Comparison of ENCODE assay signal across 9 cellular contexts in the genomic region with DNA sequence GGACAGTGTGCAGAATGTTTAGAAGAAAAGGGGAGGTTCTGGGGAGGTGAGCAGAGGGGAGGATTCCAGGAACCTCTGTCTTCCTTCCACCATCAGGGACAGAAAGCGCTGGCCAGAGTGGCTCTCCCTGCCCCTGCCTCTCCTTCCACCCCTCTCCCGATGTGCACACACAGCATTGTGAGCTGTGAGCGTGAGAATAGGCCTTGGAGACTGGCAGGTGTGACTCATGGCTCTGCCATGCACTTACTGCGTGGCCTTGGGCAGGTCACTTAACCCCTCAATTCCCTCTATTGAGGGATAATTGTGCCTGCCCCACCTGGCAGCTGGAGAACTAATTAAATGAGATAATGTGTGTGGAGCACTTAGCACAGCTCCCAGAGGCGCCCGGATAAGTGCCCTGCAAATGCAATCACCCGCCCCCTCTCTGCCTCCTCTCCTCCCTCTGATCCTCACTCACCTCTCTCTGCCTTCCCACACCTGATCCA.
DNase-seq lines count a peak whose midpoint lies in the region; ATAC-seq and TF ChIP-seq lines count a peak whose summit lies in the region.
"Had no signal": no experiment of that assay in that cellular context is flagged by ENCODE, and none has a peak within 500 bp of the region (broad histone marks: within the 10 kb centered on the region; RNA-seq: fewer than 3 reads in every experiment).

No MANE protein-coding gene starts in this region.

- no peak for TF ChIP-seq CTCF in choroid plexus epithelial cell (conservative IDR thresholded peaks at IDR 0.05; ENCODE audit: low read depth, low read length)

- peak overlapping the region; percentile 33 for H2BK15ac ChIP-seq in mesenchymal stem cell (ENCODE audit: low read depth, poor library complexity, severe bottlenecking)

- H3K4me1 ChIP-seq in ACC112 (ENCODE audit: control insufficient read depth, insufficient read depth, low read length, unreplicated experiment), result peaks cover 71% of the 10 kb centered on the region
- peaks cover 87% of the 10 kb centered on the region for H3K4me1 ChIP-seq in mesenchymal stem cell (ENCODE audit: control insufficient read depth, insufficient read depth, low read depth, low read length)

- peak overlapping the region; percentile 9 for H2BK120ac ChIP-seq in mesenchymal stem cell (ENCODE audit: low read depth, low read length)

- peaks cover 27% of the 10 kb centered on the region for H3K79me1 ChIP-seq in mesenchymal stem cell (replicated peaks; ENCODE audit: low read length, poor library complexity, severe bottlenecking)

- WGBS in mesenchymal stem cell, result 0% methylated on average over 4 of the region's 7 CpGs

- H3K4me3 ChIP-seq in ACC112 (ENCODE audit: low read depth, low read length) (no peak overlapping the region), choroid plexus epithelial cell (ENCODE audit: low read depth, low read length) (no peak overlapping the region), mesenchymal stem cell (ENCODE audit: insufficient read depth in 1 of 2, low read depth in 1 of 2, low read length in 2 of 2) (no peak overlapping the region)

- H3K14ac ChIP-seq in mesenchymal stem cell (ENCODE audit: low read length in 2 of 2), result peak overlapping the region in 1 of 2 experiments; percentile 39

- H3K79me2 ChIP-seq in ACC112 (ENCODE audit: control insufficient read depth, insufficient read depth, low read length, unreplicated experiment), result no peaks in the 10 kb centered on the region

- peak overlapping the region; percentile 15 to 33 for H3K4ac ChIP-seq in mesenchymal stem cell (ENCODE audit: low read depth in 1 of 2, low read length in 2 of 2)

- no peak overlapping the region for H2BK5ac ChIP-seq in mesenchymal stem cell (ENCODE audit: low read depth, low read length, poor library complexity, severe bottlenecking)

- H3K4me2 ChIP-seq in mesenchymal stem cell (ENCODE audit: low read length, poor library complexity, severe bottlenecking), result no peak overlapping the region

- H3K23ac ChIP-seq in mesenchymal stem cell (ENCODE audit: low read length in 2 of 2), result peak overlapping the region in 1 of 2 experiments; percentile 5

- H3K36me3 ChIP-seq in ACC112 (ENCODE audit: insufficient read depth, low read length) (no peaks in the 10 kb centered on the region), mesenchymal stem cell (ENCODE audit: control insufficient read depth in 1 of 2, insufficient read depth in 2 of 2, low read depth in 1 of 2, low read length in 2 of 2) (peaks cover 58% of the 10 kb centered on the region in 2 experiments)

- H3K27me3 ChIP-seq in ACC112 (ENCODE audit: insufficient read depth, low read length), result no peaks in the 10 kb centered on the region
- no peaks in the 10 kb centered on the region for H3K27me3 ChIP-seq in mesenchymal stem cell (ENCODE audit: control insufficient read depth in 1 of 2, insufficient read depth in 1 of 2, low read length in 2 of 2)

- H2AFZ ChIP-seq in ACC112 (ENCODE audit: low read length, unreplicated experiment), result no peak overlapping the region
- H2AFZ ChIP-seq in mesenchymal stem cell (ENCODE audit: low read depth, low read length), result no peak overlapping the region

- DNase-seq in NCI-H1436 (lab: John Stamatoyannopoulos, UW), result peak; percentile 76
- peak; percentile 68 for DNase-seq in choroid plexus epithelial cell (ENCODE audit: low read depth)
- DNase-seq in mesenchymal stem cell, result peak; percentile 95
- DNase-seq in anterior cingulate cortex (lab: John Stamatoyannopoulos, UW), result no peak
- no peak for DNase-seq in NK-92 treated with Interleukin-12 subunit alpha and Interleukin-12 subunit beta, amount 100 ng/mL, for 24 hours (lab: John Stamatoyannopoulos, UW)
- DNase-seq: DMS153 had no signal

- H3K27ac ChIP-seq in ACC112 (ENCODE audit: low read depth, low read length) (peak overlapping the region; percentile 69), mesenchymal stem cell (ENCODE audit: low read length, poor library complexity, severe bottlenecking) (peak overlapping the region; percentile 87)

- peak overlapping the region; percentile 29 for H2AK5ac ChIP-seq in mesenchymal stem cell (ENCODE audit: low read length, severe bottlenecking)

- peak overlapping the region; percentile 63 to 69 for H2BK12ac ChIP-seq in mesenchymal stem cell (ENCODE audit: low read length in 2 of 2)

- H3K9me3 ChIP-seq in mesenchymal stem cell (ENCODE audit: control insufficient read depth, low read length), result no peaks in the 10 kb centered on the region

- H4K8ac ChIP-seq in mesenchymal stem cell (ENCODE audit: low read length), result peak overlapping the region; percentile 78

- peak overlapping the region; percentile 23 to 92 for H3K18ac ChIP-seq in mesenchymal stem cell (ENCODE audit: low read depth in 1 of 2, low read length in 2 of 2)

- H3K9ac ChIP-seq in mesenchymal stem cell (ENCODE audit: low read length), result peak overlapping the region; percentile 24

- H4K91ac ChIP-seq in mesenchymal stem cell (ENCODE audit: low read length), result peak overlapping the region; percentile 81

- no peak for ATAC-seq in HG03378 (IDR thresholded peaks at IDR 0.05; ENCODE audit: unreplicated experiment)
- ATAC-seq in GM19467 (IDR thresholded peaks at IDR 0.05; ENCODE audit: unreplicated experiment), result no peak

Comparison
In these comparisons a context has a peak if more than half of its experiments do, and no peak if none do; other contexts are left out.
1. DNase-seq: peak in NCI-H1436 (single experiment), choroid plexus epithelial cell (single experiment) and mesenchymal stem cell (single experiment); none in anterior cingulate cortex (0 of 58) and NK-92 treated with Interleukin-12 subunit alpha and Interleukin-12 subunit beta, amount 100 ng/mL, for 24 hours (single experiment).